16 cellular contexts compared by ENCODE assay signal in the genomic region with DNA sequence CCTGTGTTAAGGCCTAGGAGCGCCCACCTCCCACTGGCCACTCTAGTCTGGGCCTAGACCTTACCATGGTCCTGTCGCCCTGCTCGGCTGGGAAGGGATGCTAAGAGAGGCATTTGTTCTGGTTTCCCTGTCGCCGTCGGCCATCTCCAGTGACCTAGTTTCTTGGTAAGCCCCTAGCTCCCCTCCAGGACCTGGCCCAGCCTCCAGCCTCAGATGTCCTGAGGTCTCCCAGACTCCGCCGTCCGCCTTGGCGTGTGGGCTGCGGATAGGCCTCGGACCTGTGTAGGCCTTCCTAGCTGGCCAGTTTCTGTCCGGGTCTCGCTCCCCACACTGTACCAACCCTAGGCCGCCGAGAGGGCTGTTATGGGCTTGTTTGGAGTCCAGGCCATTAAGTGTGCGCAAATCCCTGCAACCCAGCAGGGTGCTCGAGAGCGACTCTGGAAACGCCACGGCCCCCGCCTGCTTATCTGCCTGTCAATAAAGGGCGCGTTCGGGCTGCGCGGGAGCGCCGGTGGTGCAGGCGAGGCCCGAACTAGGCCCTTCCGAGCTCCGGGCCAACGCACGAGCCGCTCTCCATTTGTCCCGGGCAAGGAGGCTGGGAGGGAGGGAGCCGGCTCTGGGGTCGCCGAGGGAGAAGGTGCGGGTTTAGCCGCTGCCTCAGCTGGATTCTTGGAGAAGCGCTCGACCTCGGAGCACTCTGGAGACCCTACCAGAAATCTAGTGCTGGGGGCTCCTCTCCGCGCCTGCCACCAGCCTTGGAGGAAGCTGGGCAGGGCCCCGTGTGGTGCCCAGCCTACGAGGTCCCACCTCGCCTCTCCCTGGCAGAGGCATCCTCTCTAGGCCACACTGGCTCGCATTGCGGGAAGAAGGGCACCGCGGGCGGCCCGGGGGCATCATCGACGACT.
DNase-seq lines count a peak whose midpoint lies in the region; ATAC-seq lines count a peak whose summit lies in the region.
"Had no signal": no experiment of that assay in that cellular context is flagged by ENCODE, and none has a peak within 500 bp of the region (broad histone marks: within the 10 kb centered on the region; RNA-seq: fewer than 3 reads in every experiment).

No MANE protein-coding gene starts in this region.

- H3K36me3 Mint-ChIP-seq in stimulated activated naive B cell treated with anti-CD40 and anti-IgM and Interleukin-4, amounts not matched to agents 10 μg/mL and 1 μg/mL and 100 μg/mL, for 72 hours, result peaks cover 5 to 6% of the 10 kb centered on the region in 2 donors
- H3K36me3 Mint-ChIP-seq: brain had no signal

- DNase-seq in ecto neural progenitor cell (ENCODE audit: low spot score), result peak; percentile 78
- DNase-seq in left kidney (ENCODE audit: low read depth, low spot score), result peak; percentile 23
- no peak for DNase-seq in stimulated activated naive B cell treated with anti-CD40 and anti-IgM and Interleukin-4, amounts not matched to agents 10 μg/mL and 1 μg/mL and 100 μg/mL, for 72 hours
- no peak for DNase-seq in NCI-H1417 treated with DMSO at 0.1 percent for 48 hours (lab: John Stamatoyannopoulos, UW)
- no peak for DNase-seq in activated naive CD4-positive, alpha-beta T cell treated with Interleukin-2 at 50 U/mL for 16 hours
- DNase-seq: activated gamma-delta T cell; naive thymus-derived CD4-positive, alpha-beta T cell; NCI-H146; NCI-H524; T-helper 17 cell had no signal

- no peak overlapping the region for H3K9ac ChIP-seq in HUES48 (ENCODE audit: low read depth, low read length)
- H3K9ac ChIP-seq: parathyroid adenoma had no signal

- H3K4me3 ChIP-seq in HUES48 (ENCODE audit: low read depth, low read length), result peak overlapping the region; percentile 51
- H3K4me3 ChIP-seq: SJSA1 had no signal

- peak overlapping the region; percentile 28 for H3K27ac Mint-ChIP-seq in stimulated activated naive B cell treated with anti-CD40 and anti-IgM and Interleukin-4, amounts not matched to agents 10 μg/mL and 1 μg/mL and 100 μg/mL, for 72 hours
- H3K27ac Mint-ChIP-seq: activated CD8-positive, alpha-beta T cell treated with anti-CD3 and anti-CD28 coated beads for 36 hours; brain; naive thymus-derived CD4-positive, alpha-beta T cell had no signal

- peaks cover 70 to 86% of the 10 kb centered on the region in 2 donors for H3K27me3 Mint-ChIP-seq in stimulated activated naive B cell treated with anti-CD40 and anti-IgM and Interleukin-4, amounts not matched to agents 10 μg/mL and 1 μg/mL and 100 μg/mL, for 72 hours

- H3K27ac ChIP-seq in HUES48 (ENCODE audit: low read depth, low read length), result no peak overlapping the region
- H3K27ac ChIP-seq: parathyroid adenoma, SJSA1 had no signal

- peaks cover 15 to 40% of the 10 kb centered on the region in 2 donors for H3K4me1 Mint-ChIP-seq in stimulated activated naive B cell treated with anti-CD40 and anti-IgM and Interleukin-4, amounts not matched to agents 10 μg/mL and 1 μg/mL and 100 μg/mL, for 72 hours

- peaks cover 0 to 13% of the 10 kb centered on the region in 2 donors for H3K9me3 Mint-ChIP-seq in stimulated activated naive B cell treated with anti-CD40 and anti-IgM and Interleukin-4, amounts not matched to agents 10 μg/mL and 1 μg/mL and 100 μg/mL, for 72 hours
- H3K9me3 Mint-ChIP-seq: activated CD8-positive, alpha-beta T cell treated with anti-CD3 and anti-CD28 coated beads for 36 hours had no signal

- H3K27me3 ChIP-seq in HUES48 (ENCODE audit: control insufficient read depth, insufficient read depth, low read length), result peaks cover 100% of the 10 kb centered on the region

- no peak for ATAC-seq in stimulated activated naive B cell treated with anti-CD40 and anti-IgM and Interleukin-4, amounts not matched to agents 10 μg/mL and 1 μg/mL and 100 μg/mL, for 72 hours (replicated peaks)
- ATAC-seq in GM21423 (IDR thresholded peaks at IDR 0.05; ENCODE audit: unreplicated experiment), result no peak
- ATAC-seq: activated CD8-positive, alpha-beta T cell treated with anti-CD3 and anti-CD28 coated beads for 36 hours; naive thymus-derived CD4-positive, alpha-beta T cell; T-helper 17 cell had no signal

- no peaks in the 10 kb centered on the region for H3K9me3 ChIP-seq in HUES48 (ENCODE audit: control insufficient read depth, insufficient read depth, low read length)
- H3K9me3 ChIP-seq: SJSA1 had no signal

- H3K4me3 Mint-ChIP-seq in stimulated activated naive B cell treated with anti-CD40 and anti-IgM and Interleukin-4, amounts not matched to agents 10 μg/mL and 1 μg/mL and 100 μg/mL, for 72 hours, result no peak overlapping the region
- H3K4me3 Mint-ChIP-seq: activated CD8-positive, alpha-beta T cell treated with anti-CD3 and anti-CD28 coated beads for 36 hours; T-helper 17 cell had no signal

- no peaks in the 10 kb centered on the region for H3K36me3 ChIP-seq in HUES48 (ENCODE audit: control insufficient read depth, insufficient read depth, low read length)
- H3K36me3 ChIP-seq: SJSA1 had no signal

- H3K4me1 ChIP-seq in HUES48 (ENCODE audit: control insufficient read depth, insufficient read depth, low read length), result peaks cover 75% of the 10 kb centered on the region
- H3K4me1 ChIP-seq: parathyroid adenoma had no signal

Comparison
In these comparisons a context has a peak if more than half of its experiments do, and no peak if none do; other contexts are left out.
1. DNase-seq: peak in ecto neural progenitor cell (single experiment) and left kidney (single experiment); none in stimulated activated naive B cell treated with anti-CD40 and anti-IgM and Interleukin-4, amounts not matched to agents 10 μg/mL and 1 μg/mL and 100 μg/mL, for 72 hours (single experiment), NCI-H1417 treated with DMSO at 0.1 percent for 48 hours (single experiment) and activated naive CD4-positive, alpha-beta T cell treated with Interleukin-2 at 50 U/mL for 16 hours (single experiment).